ENCODE assay signal across 32 cellular contexts in the genomic region with DNA sequence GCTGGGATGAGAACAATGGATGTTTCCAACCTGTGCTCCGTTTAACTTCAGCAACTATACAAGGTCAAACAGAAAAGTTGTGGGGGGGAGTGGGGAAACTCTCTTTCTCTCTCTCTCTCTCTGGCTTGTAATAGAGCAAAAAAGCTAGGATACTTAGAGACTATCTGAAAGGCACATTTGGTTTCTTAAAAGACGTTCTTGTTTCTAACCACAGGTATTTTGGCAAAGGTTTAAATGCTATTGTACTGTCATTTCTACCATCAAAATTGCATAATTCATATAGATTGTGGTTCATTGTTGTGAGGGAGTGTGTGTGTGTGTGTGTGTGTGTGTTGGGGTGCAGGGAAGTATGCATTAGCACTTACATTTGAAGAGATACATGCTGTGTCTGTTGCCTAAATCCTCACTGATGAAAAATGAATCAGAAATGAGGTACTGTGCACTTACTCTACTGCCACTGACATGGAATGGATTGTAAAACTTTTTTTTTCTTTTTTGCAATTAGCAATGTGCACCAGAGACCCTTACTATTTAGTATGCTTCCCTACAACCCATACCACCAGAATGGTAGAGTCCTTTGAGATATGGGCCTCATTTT.
DNase-seq lines count a peak whose midpoint lies in the region; ATAC-seq, FAIRE-seq and TF ChIP-seq lines count a peak whose summit lies in the region.
"Had no signal": no experiment of that assay in that cellular context is flagged by ENCODE, and none has a peak within 500 bp of the region (broad histone marks: within the 10 kb centered on the region; RNA-seq: fewer than 3 reads in every experiment).

No MANE protein-coding gene starts in this region.

- H3K27me3 ChIP-seq in neuronal stem cell (ENCODE audit: control insufficient read depth in 3 of 3, insufficient read depth in 3 of 3, low read depth in 1 of 3, low read length in 3 of 3), result no peaks in the 10 kb centered on the region
- H3K27me3 ChIP-seq in pancreas, result no peaks in the 10 kb centered on the region
- H3K27me3 ChIP-seq: adrenal gland, esophagus muscularis mucosa, transverse colon had no signal

- H3K18ac ChIP-seq in neuronal stem cell (ENCODE audit: low read length), result no peak overlapping the region

- H3K4me1 ChIP-seq in neuronal stem cell (ENCODE audit: control insufficient read depth in 2 of 2, insufficient read depth in 1 of 2, low read depth in 1 of 2, low read length in 2 of 2) (no peaks in the 10 kb centered on the region), pancreas (no peaks in the 10 kb centered on the region)
- H3K4me1 ChIP-seq: adrenal gland, esophagus muscularis mucosa, transverse colon had no signal

- H3K4ac ChIP-seq in neuronal stem cell (ENCODE audit: low read length), result no peak overlapping the region

- ATAC-seq in pancreas, result no peak
- no peak for ATAC-seq in activated CD4-positive, CD25-positive, alpha-beta regulatory T cell treated with anti-CD3 and anti-CD28 coated beads, Interleukin-2, amount 50 U/mL, for 24 hours
- ATAC-seq: activated T-cell treated with anti-CD3 and anti-CD28 coated beads, Interleukin-2, amount 50 U/mL, for 4 hours; HCT116; naive thymus-derived CD4-positive, alpha-beta T cell had no signal

- no peak for TF ChIP-seq POLR2A in lower leg skin (IDR thresholded peaks at IDR 0.05)

- peak; percentile 45 for DNase-seq in GM04503 (ENCODE audit: low read depth)
- peak; percentile 90 for DNase-seq in amniotic epithelial cell (ENCODE audit: low read depth)
- DNase-seq in fibroblast of gingiva (ENCODE audit: low read depth), result peak; percentile 12
- DNase-seq in neuronal stem cell (ENCODE audit: low spot score), result no peak
- no peak for DNase-seq in pancreas
- no peak for DNase-seq in NCI-H1105 (lab: John Stamatoyannopoulos, UW)
- DNase-seq in lower leg skin (ENCODE audit: low spot score in 2 of 2), result no peak
- DNase-seq: activated CD4-positive, alpha-beta T cell treated with anti-CD3 and anti-CD28 coated beads, Interleukin-2, amount 10 ng/mL, durations not matched to agents 7 days and 5 days; activated T-cell treated with anti-CD3 and anti-CD28 coated beads, Interleukin-2, amount 50 U/mL, for 4 hours; adrenal gland; C1 segment of cervical spinal cord; COR-L47; GF-D8; KBM-7; kidney; midbrain; MM.1S; naive thymus-derived CD4-positive, alpha-beta T cell; NCI-H1417 treated with DMSO at 0.1 percent for 48 hours; NCI-H2107; NCI-H446; retina; Right ventricle myocardium superior; stimulated activated CD4-positive, alpha-beta T cell treated with anti-CD3 and anti-CD28 coated beads, Interleukin-2, amount 100 ng/mL, for 24 hours; transverse colon had no signal

- no peaks in the 10 kb centered on the region for H3K36me3 ChIP-seq in neuronal stem cell (replicated peaks in 1 of 2; ENCODE audit: control insufficient read depth in 2 of 2, insufficient read depth in 2 of 2, low read length in 2 of 2)
- no peaks in the 10 kb centered on the region for H3K36me3 ChIP-seq in pancreas
- H3K36me3 ChIP-seq: adrenal gland, esophagus muscularis mucosa, transverse colon had no signal

- no peak overlapping the region for H2BK12ac ChIP-seq in neuronal stem cell (ENCODE audit: low read length)

- no peak for TF ChIP-seq CTCF in pancreas (IDR thresholded peaks at IDR 0.05)
- no peak for TF ChIP-seq CTCF in lower leg skin (IDR thresholded peaks at IDR 0.05)

- H3K4me2 ChIP-seq in neuronal stem cell (ENCODE audit: insufficient read depth, low read length, poor library complexity, severe bottlenecking), result no peak overlapping the region
- H3K4me2 ChIP-seq: smooth muscle cell had no signal

- intact Hi-C loops in pancreas (cut with DNase I), result no loop called here
- intact Hi-C loops in lower leg skin (cut with DNase I; ENCODE audit: low total_unique reads), result no loop called here

- FAIRE-seq in pancreas (lab: Jason Lieb, UNC), result no peak
- FAIRE-seq: GM18507, HTR-8/SVneo, kidney had no signal

- peaks cover 0 to 4% of the 10 kb centered on the region in 2 donors for H3K9me3 ChIP-seq in neuronal stem cell (replicated peaks in 1 of 2; ENCODE audit: control insufficient read depth in 2 of 2, insufficient read depth in 1 of 2, low read depth in 1 of 2, low read length in 2 of 2)
- H3K9me3 ChIP-seq in pancreas, result no peaks in the 10 kb centered on the region
- H3K9me3 ChIP-seq: adrenal gland, esophagus muscularis mucosa, transverse colon had no signal

- no peak overlapping the region for H4K91ac ChIP-seq in neuronal stem cell (ENCODE audit: low read depth, low read length, poor library complexity)

- H3K4me3 ChIP-seq in neuronal stem cell (ENCODE audit: low read length in 2 of 2) (no peak overlapping the region), pancreas (no peak overlapping the region), lower leg skin (ENCODE audit: low read depth, poor library complexity, severe bottlenecking) (no peak overlapping the region)
- H3K4me3 ChIP-seq: adrenal gland, esophagus muscularis mucosa, smooth muscle cell, transverse colon had no signal

- no CpG with 5 or more reads among the region's 2 CpGs for WGBS in neuronal stem cell (ENCODE audit: extremely low coverage in 2 of 2, insufficient read length in 2 of 2, insufficient replicate concordance in 1 of 2), 2 donors
- WGBS in pancreas, 2 donors, result 17 to 30% methylated on average over 2 of the region's 2 CpGs
- WGBS in lower leg skin, 2 donors, result 32 to 37% methylated on average over 2 of the region's 2 CpGs

- no peak overlapping the region for H3K14ac ChIP-seq in neuronal stem cell (ENCODE audit: low read length)

- H2BK5ac ChIP-seq in neuronal stem cell (ENCODE audit: low read length), result no peak overlapping the region

- H2BK120ac ChIP-seq in neuronal stem cell (ENCODE audit: low read depth, low read length), result no peak overlapping the region

- no peaks in the 10 kb centered on the region for H3K79me1 ChIP-seq in neuronal stem cell (ENCODE audit: low read depth, low read length)

- no peak overlapping the region for H3K9ac ChIP-seq in neuronal stem cell (ENCODE audit: low read depth, low read length, poor library complexity)

- peak overlapping the region; percentile 9 for H2AFZ ChIP-seq in neuronal stem cell (ENCODE audit: low read length)

- no peak overlapping the region for H4K8ac ChIP-seq in neuronal stem cell (ENCODE audit: low read depth, low read length)

- no peak overlapping the region for H3K23ac ChIP-seq in neuronal stem cell (ENCODE audit: low read depth, low read length, poor library complexity)

- H2BK15ac ChIP-seq in neuronal stem cell (ENCODE audit: low read length), result no peak overlapping the region

- H2AK5ac ChIP-seq in neuronal stem cell (ENCODE audit: low read depth, low read length), result no peak overlapping the region

- H3K27ac ChIP-seq in neuronal stem cell (replicated peaks; ENCODE audit: low read length) (no peak overlapping the region), pancreas (no peak overlapping the region)
- H3K27ac ChIP-seq: adrenal gland, esophagus muscularis mucosa, transverse colon, VCaP had no signal

Comparison
In these comparisons a context has a peak if more than half of its experiments do, and no peak if none do; other contexts are left out.
1. DNase-seq: peak in GM04503 (single experiment), amniotic epithelial cell (single experiment) and fibroblast of gingiva (single experiment); none in neuronal stem cell (single experiment), pancreas (0 of 6), NCI-H1105 (single experiment) and lower leg skin (0 of 2).